Comparison of ENCODE assay signal across 14 cellular contexts in genomic region chr9:76652894-76653293, GRCh38.
DNase-seq lines count a peak whose midpoint lies in the region; ATAC-seq and TF ChIP-seq lines count a peak whose summit lies in the region.
"Had no signal": no experiment of that assay in that cellular context is flagged by ENCODE, and none has a peak within 500 bp of the region (broad histone marks: within the 10 kb centered on the region; RNA-seq: fewer than 3 reads in every experiment).

No MANE protein-coding gene starts in this region.

- H3K4me1 ChIP-seq in IMR-90 (ENCODE audit: control insufficient read depth, insufficient read depth, low read length): peaks cover 15% of the 10 kb centered on the region

- H4K91ac ChIP-seq in IMR-90 (ENCODE audit: insufficient read depth, low read depth, low read length): no peak overlapping the region

- H2BK15ac ChIP-seq in IMR-90 (ENCODE audit: low read depth, low read length): no peak overlapping the region

- DNase-seq in CD14-positive monocyte (ENCODE audit: low spot score): peak; percentile 55
- peak; percentile 37 for DNase-seq in IMR-90
- DNase-seq in SIG-M5 treated with dmso at 0.1 percent for 504 hours (lab: John Stamatoyannopoulos, UW; ENCODE audit: unreplicated experiment): peak; percentile 78
- DNase-seq in fibroblast of the aortic adventitia (ENCODE audit: low read depth): peak; percentile 30
- DNase-seq in NCI-H2196 treated with DMSO at 0.1 percent for 48 hours (lab: John Stamatoyannopoulos, UW; ENCODE audit: unreplicated experiment): no peak
- DNase-seq in NCI-H2081 (lab: John Stamatoyannopoulos, UW): no peak
- no peak for DNase-seq in coronary artery (ENCODE audit: low spot score)
- DNase-seq in posterior cingulate gyrus: no peak
- DNase-seq: activated naive CD8-positive, alpha-beta T cell treated with anti-CD3 and anti-CD28 coated beads for 36 hours; BE2C; cortex of kidney; NCI-H2171; RPMI8226; WERI-Rb-1 had no signal

- H3K27ac ChIP-seq in IMR-90 (ENCODE audit: insufficient read depth, low read length) (no peak overlapping the region), coronary artery (peak overlapping the region in 1 of 2 donors; percentile 46)
- H3K27ac ChIP-seq: WERI-Rb-1 had no signal

- H3K4me1 Mint-ChIP-seq in CD14-positive monocyte: peaks cover 55% of the 10 kb centered on the region

- H2BK5ac ChIP-seq in IMR-90 (ENCODE audit: low read depth, low read length, poor library complexity, severe bottlenecking): no peak overlapping the region

- H3K36me3 ChIP-seq in IMR-90 (ENCODE audit: control insufficient read depth, insufficient read depth, low read length): no peaks in the 10 kb centered on the region
- H3K36me3 ChIP-seq: WERI-Rb-1 had no signal

- H3K4me3 Mint-ChIP-seq in CD14-positive monocyte: peak overlapping the region in 1 of 2 donors; percentile 64
- H3K4me3 Mint-ChIP-seq: activated naive CD8-positive, alpha-beta T cell treated with anti-CD3 and anti-CD28 coated beads for 36 hours had no signal

- no peak for TF ChIP-seq RAD21 in IMR-90 (IDR thresholded peaks at IDR 0.05; ENCODE audit: low read length)

- POLR2A ChIA-PET in IMR-90 (lab: Charles Lee; ENCODE audit: unreplicated experiment): no interaction called here

- CTCF ChIA-PET in IMR-90 (lab: Yijun Ruan, JAX): no interaction called here

- no peak overlapping the region for H3K4me3 ChIP-seq in IMR-90 (ENCODE audit: insufficient read depth, low read depth, low read length)
- H3K4me3 ChIP-seq in fibroblast of the aortic adventitia (ENCODE audit: low read depth, low read length): no peak overlapping the region
- H3K4me3 ChIP-seq in coronary artery: no peak overlapping the region

- no peak overlapping the region for H3K9ac ChIP-seq in IMR-90 (ENCODE audit: low read depth, low read length)

- H3K9me1 ChIP-seq in IMR-90 (ENCODE audit: insufficient read depth, low read length): peaks cover 6% of the 10 kb centered on the region; the same call in 1 of the 2 replicates

- no peak overlapping the region for H4K5ac ChIP-seq in IMR-90 (ENCODE audit: low read depth, low read length)

- peak overlapping the region; percentile 28 to 94 (median 89) for H3K27ac Mint-ChIP-seq in CD14-positive monocyte
- H3K27ac Mint-ChIP-seq: activated naive CD8-positive, alpha-beta T cell treated with anti-CD3 and anti-CD28 coated beads for 36 hours had no signal

- 0 out of 2 replicates have a peak overlapping the region, but pooled peaks have one; percentile 18 for H3K14ac ChIP-seq in IMR-90 (replicated peaks; ENCODE audit: low read depth, low read length)

- H2BK20ac ChIP-seq in IMR-90 (ENCODE audit: low read depth, low read length): no peak overlapping the region

- dilution Hi-C loops in IMR-90 (cut with HindIII; ENCODE audit: low sequenced_read_pairs, unreplicated experiment): no loop called here

- TF ChIP-seq CTCF in CD14-positive monocyte (IDR thresholded peaks at IDR 0.05) (no peak), IMR-90 (conservative IDR thresholded peaks at IDR 0.05; ENCODE audit: low read depth, low read length) (no peak), fibroblast of the aortic adventitia (IDR thresholded peaks at IDR 0.05; ENCODE audit: insufficient read depth, low read length) (no peak), coronary artery (IDR thresholded peaks at IDR 0.05) (no peak)

- H3K36me3 Mint-ChIP-seq in CD14-positive monocyte: peaks cover 0 to under 1% of the 10 kb centered on the region in 2 donors
- H3K36me3 Mint-ChIP-seq: activated naive CD8-positive, alpha-beta T cell treated with anti-CD3 and anti-CD28 coated beads for 36 hours had no signal

- WGBS in IMR-90 (ENCODE audit: extremely low coverage in 2 of 2, insufficient read length in 1 of 2), 2 experiments: no CpG with 5 or more reads among the region's 2 CpGs

- H3K56ac ChIP-seq in IMR-90 (ENCODE audit: extremely low read depth, insufficient read depth, low read length): no peak overlapping the region

- no peak overlapping the region for H3K4me2 ChIP-seq in IMR-90 (ENCODE audit: low read depth, low read length)

- H2BK120ac ChIP-seq in IMR-90 (ENCODE audit: low read depth, low read length): no peak overlapping the region

- no peak overlapping the region for H3K23ac ChIP-seq in IMR-90 (ENCODE audit: low read depth, low read length)

- H4K8ac ChIP-seq in IMR-90 (ENCODE audit: low read depth in 2 of 2, low read length in 2 of 2): 0 out of 4 replicates have a peak overlapping the region, but pooled peaks of 1 of the 2 experiments have one; percentile 24

- no peak for ATAC-seq in IMR-90 (ENCODE audit: low read depth)

- H3K9me3 Mint-ChIP-seq in CD14-positive monocyte: no peaks in the 10 kb centered on the region
- H3K9me3 Mint-ChIP-seq: activated naive CD8-positive, alpha-beta T cell treated with anti-CD3 and anti-CD28 coated beads for 36 hours had no signal

- no peak overlapping the region for H2AK5ac ChIP-seq in IMR-90 (ENCODE audit: low read depth, low read length)

- no TSS peak for BruUV-seq in IMR-90 (replicated peaks; lab: Mats Ljungman, UMichigan)

- no peak for TF ChIP-seq POLR2A in IMR-90 (IDR thresholded peaks at IDR 0.05; ENCODE audit: low read depth, low read length)

- H2AK9ac ChIP-seq in IMR-90 (replicated peaks; ENCODE audit: low read depth, low read length, poor library complexity): no peak overlapping the region

- H3K9me3 ChIP-seq in IMR-90 (ENCODE audit: control insufficient read depth, insufficient read depth, low read length): no peaks in the 10 kb centered on the region
- H3K9me3 ChIP-seq: BE2C had no signal

- H3K27me3 ChIP-seq in IMR-90 (ENCODE audit: control insufficient read depth, insufficient read depth, low read length): no peaks in the 10 kb centered on the region
- H3K27me3 ChIP-seq: BE2C had no signal

- no peaks in the 10 kb centered on the region for H4K20me1 ChIP-seq in IMR-90 (ENCODE audit: insufficient read depth, low read length)

- H3K79me1 ChIP-seq in IMR-90 (ENCODE audit: low read depth in 1 of 2, low read length in 2 of 2): no peaks in the 10 kb centered on the region

- no peak overlapping the region for H3K4ac ChIP-seq in IMR-90 (ENCODE audit: low read depth, low read length)

- H2AFZ ChIP-seq in IMR-90 (replicated peaks; ENCODE audit: low read length, poor library complexity): no peak overlapping the region

- intact Hi-C loops in CD14-positive monocyte (cut with micrococcal nuclease): loop anchor here in 1 of 2 donors (10.0 kb wide), 1 partner anchor 48 kb away; no protein-coding TSS in a partner anchor
- intact Hi-C loops in IMR-90 (cut with micrococcal nuclease): no loop called here
- intact Hi-C loops in posterior cingulate gyrus (cut with DNase I): loop anchor here (10.0 kb wide), 1 partner anchor 52 kb away; no protein-coding TSS in a partner anchor

- no peak overlapping the region for H3K18ac ChIP-seq in IMR-90 (ENCODE audit: low read depth, low read length)

- in situ Hi-C loops in IMR-90 (cut with MboI; ENCODE audit: low sequenced_read_pairs): no loop called here

- peaks cover 0 to 1% (median 0%) of the 10 kb centered on the region in 3 donors for H3K27me3 Mint-ChIP-seq in CD14-positive monocyte (ENCODE audit: low read depth in 3 of 3)
- H3K27me3 Mint-ChIP-seq: activated naive CD8-positive, alpha-beta T cell treated with anti-CD3 and anti-CD28 coated beads for 36 hours had no signal

TF ChIP-seq in IMR-90, 13 proteins besides CTCF, POLR2A, EP300 and RAD21:
- no peak for TF ChIP-seq RCOR1 (IDR thresholded peaks at IDR 0.05; ENCODE audit: insufficient replicate concordance, low read length)
- TF ChIP-seq ELK1 (IDR thresholded peaks at IDR 0.05; ENCODE audit: borderline replicate concordance, low read depth, low read length): no peak
- TF ChIP-seq NFE2L2 (IDR thresholded peaks at IDR 0.05; ENCODE audit: low read depth, low read length): no peak
- TF ChIP-seq CEBPB (IDR thresholded peaks at IDR 0.05; ENCODE audit: low read depth, low read length): no peak
- no peak for TF ChIP-seq BHLHE40 (IDR thresholded peaks at IDR 0.05; ENCODE audit: low read depth, low read length)
- TF ChIP-seq RFX5 (IDR thresholded peaks at IDR 0.05; ENCODE audit: low read depth, low read length): no peak
- TF ChIP-seq USF2 (IDR thresholded peaks at IDR 0.05; ENCODE audit: low read depth, low read length): no peak
- TF ChIP-seq MAZ (IDR thresholded peaks at IDR 0.05; ENCODE audit: borderline replicate concordance, low read depth, low read length): no peak
- no peak for TF ChIP-seq SMC3 (IDR thresholded peaks at IDR 0.05; ENCODE audit: low read depth, low read length)
- no peak for TF ChIP-seq FOS (IDR thresholded peaks at IDR 0.05; ENCODE audit: low read depth, low read length)
- no peak for TF ChIP-seq MAFK (IDR thresholded peaks at IDR 0.05; ENCODE audit: low read depth, low read length)
- TF ChIP-seq CHD1 (IDR thresholded peaks at IDR 0.05; ENCODE audit: low read depth, low read length): no peak
- TF ChIP-seq MXI1 (IDR thresholded peaks at IDR 0.05; ENCODE audit: borderline replicate concordance, low read depth, low read length): no peak
TF ChIP-seq in IMR-90: peak in this region for 0.

Comparison
In these comparisons a context has a peak if more than half of its experiments do, and no peak if none do; other contexts are left out.
1. DNase-seq: peak in CD14-positive monocyte (single experiment), IMR-90 (single experiment), SIG-M5 treated with dmso at 0.1 percent for 504 hours (single experiment) and fibroblast of the aortic adventitia (single experiment); none in NCI-H2196 treated with DMSO at 0.1 percent for 48 hours (single experiment), NCI-H2081 (0 of 2), coronary artery (single experiment) and posterior cingulate gyrus (0 of 10).